Comparison of ENCODE assay signal across 9 cellular contexts in the genomic region with DNA sequence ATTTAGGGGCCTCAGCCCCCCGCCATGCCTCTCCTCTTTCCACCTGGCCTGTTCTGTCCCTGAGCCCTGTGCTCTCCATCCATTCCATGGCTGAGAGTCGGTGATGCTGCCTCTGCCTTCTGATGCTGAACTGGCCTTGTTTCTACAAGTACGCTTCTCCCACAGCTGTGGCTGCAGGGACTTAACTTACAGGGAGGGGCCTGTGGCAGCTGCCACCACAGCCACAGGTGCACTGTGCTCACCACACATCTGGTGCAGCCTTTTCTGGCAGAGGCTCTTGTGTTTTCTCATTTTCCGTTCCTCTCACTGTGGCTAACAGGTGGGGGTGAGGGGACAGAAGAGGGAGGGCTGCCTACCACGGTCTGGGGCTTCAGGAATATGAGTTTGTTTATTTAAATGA. TPM values are rescaled to one million over a fixed set of nuclear protein-coding genes. Genes with fewer than 3 reads are reported as not detected.
A peak's percentile ranks its signal among the peaks of the same experiment; 100 is the strongest.
DNase-seq lines count a peak whose midpoint lies in the region; ATAC-seq and TF ChIP-seq lines count a peak whose summit lies in the region.
"Had no signal": no experiment of that assay in that cellular context is flagged by ENCODE, and none has a peak within 500 bp of the region (broad histone marks: within the 10 kb centered on the region; RNA-seq: fewer than 3 reads in every experiment).

No MANE protein-coding gene starts in this region.

- H3K9me3 Mint-ChIP-seq in WTC11 (no peaks in the 10 kb centered on the region), MCF 10A (ENCODE audit: unreplicated experiment) (no peaks in the 10 kb centered on the region)

- ATAC-seq in GM19324 (IDR thresholded peaks at IDR 0.05; ENCODE audit: low FRiP score, unreplicated experiment), result peak; percentile 87
- peak; percentile 81 for ATAC-seq in HG03066 (IDR thresholded peaks at IDR 0.05; ENCODE audit: low read depth, unreplicated experiment)
- peak; percentile 22 for ATAC-seq in WTC11

- BruUV-seq in MCF 10A (replicated peaks; lab: Mats Ljungman, UMichigan), result no TSS peak

- H3K27ac Mint-ChIP-seq in WTC11, result peak overlapping the region; percentile 50; the same call in 1 of the 2 replicates
- no peak overlapping the region for H3K27ac Mint-ChIP-seq in MCF 10A (ENCODE audit: low read depth, unreplicated experiment)

- no peaks in the 10 kb centered on the region; the same call in none of the 2 replicates for H3K9me3 ChIP-seq in BE2C

- DNase-seq in DMS53 treated with DMSO at 0.1 percent for 48 hours (lab: John Stamatoyannopoulos, UW; ENCODE audit: unreplicated experiment) (peak; percentile 21), WTC11 (ENCODE audit: low spot score) (no peak), NCI-H226 (no peak), UCSD-AML1 (lab: John Stamatoyannopoulos, UW; ENCODE audit: unreplicated experiment) (no peak), MCF 10A (ENCODE audit: unreplicated experiment) (no peak), BE2C (no peak)

- H3K36me3 Mint-ChIP-seq in WTC11 (no peaks in the 10 kb centered on the region), MCF 10A (ENCODE audit: insufficient read depth, unreplicated experiment) (no peaks in the 10 kb centered on the region)

- H3K36me3 ChIP-seq in BE2C, result no peaks in the 10 kb centered on the region

- intact Hi-C loops in MCF 10A (cut with micrococcal nuclease), result loop anchor here (10.0 kb wide), 1 partner anchor 152 kb away; no protein-coding TSS in a partner anchor

- peak overlapping the region; percentile 47 for H3K4me3 Mint-ChIP-seq in WTC11
- H3K4me3 Mint-ChIP-seq in MCF 10A (ENCODE audit: unreplicated experiment), result no peak overlapping the region

- TF ChIP-seq CTCF in WTC11 (IDR thresholded peaks at IDR 0.05) (no peak), MCF 10A (IDR thresholded peaks at IDR 0.05; ENCODE audit: unreplicated experiment) (no peak), BE2C (IDR thresholded peaks at IDR 0.05; ENCODE audit: low read depth, low read length) (no peak)

- H3K4me1 ChIP-seq in BE2C, result no peaks in the 10 kb centered on the region; the same call in 1 of the 2 replicates

- peaks cover 8% of the 10 kb centered on the region; the same call in 1 of the 2 replicates for H3K27me3 ChIP-seq in BE2C

- POLR2A ChIA-PET in WTC11 (lab: Charles Lee), result no interaction called here
- POLR2A ChIA-PET in MCF 10A (lab: Yijun Ruan, JAX), result no interaction called here

- H3K27me3 Mint-ChIP-seq in WTC11 (ENCODE audit: low read depth) (peaks cover 23% of the 10 kb centered on the region), MCF 10A (ENCODE audit: insufficient read depth, unreplicated experiment) (no peaks in the 10 kb centered on the region)

- H3K4me3 ChIP-seq in BE2C (ENCODE audit: low read depth, low read length), result no peak overlapping the region

- CTCF ChIA-PET in WTC11 (lab: Charles Lee), result interaction anchor here (1.4 to 6.4 kb wide), 4 partner anchors 15 to 285 kb away, joined by 3 to 47 read pairs (median 7); partner anchors contain the start of gene FMO4
- CTCF ChIA-PET in MCF 10A (lab: Yijun Ruan, JAX), result interaction anchor here (0.5 to 24.0 kb wide), 12 partner anchors 10 to 286 kb away, joined by 3 to 651 read pairs (median 5); partner anchors contain the start of gene FMO4

- H3K4me1 Mint-ChIP-seq in WTC11 (peaks cover 50% of the 10 kb centered on the region), MCF 10A (ENCODE audit: insufficient read depth, unreplicated experiment) (peaks cover 23% of the 10 kb centered on the region)

TF ChIP-seq in WTC11, 78 proteins besides CTCF, POLR2A, EP300 and RAD21:
- TF ChIP-seq ZNF121 (CRISPR knock-in tag; IDR thresholded peaks at IDR 0.05), result no peak
- TF ChIP-seq NR1H2 (CRISPR knock-in tag; IDR thresholded peaks at IDR 0.05), result no peak
- no peak for TF ChIP-seq ELF4 (CRISPR knock-in tag; IDR thresholded peaks at IDR 0.05; ENCODE audit: low read depth)
- TF ChIP-seq EMX1 (CRISPR knock-in tag; IDR thresholded peaks at IDR 0.05), result no peak
- no peak for TF ChIP-seq GABPB1 (CRISPR knock-in tag; IDR thresholded peaks at IDR 0.05)
- no peak for TF ChIP-seq ZNF671 (CRISPR knock-in tag; IDR thresholded peaks at IDR 0.05)
- TF ChIP-seq FOXP1 (CRISPR knock-in tag; IDR thresholded peaks at IDR 0.05; ENCODE audit: borderline replicate concordance), result no peak

RNA-seq across cellular contexts. Expression of gene FMO1, which starts 4.2 kb away (rescaled TPM):
- total RNA-seq in WTC11 (2021) (0.30 TPM in 1 of 3 replicates, not detected in the others), MCF 10A (2022) (not detected in 2 replicates)
- polyA plus RNA-seq in BE2C (2012; ENCODE audit: insufficient read depth, insufficient read length, low read depth), result not detected
- polyA plus RNA-seq: neural cell had no signal

Comparison
In these comparisons a context has a peak if more than half of its experiments do, and no peak if none do; other contexts are left out.
1. ATAC-seq: peak in every context shown above with its lines; median percentile 87 in GM19324; 81 in HG03066; 22 in WTC11.